In the genomic region with DNA sequence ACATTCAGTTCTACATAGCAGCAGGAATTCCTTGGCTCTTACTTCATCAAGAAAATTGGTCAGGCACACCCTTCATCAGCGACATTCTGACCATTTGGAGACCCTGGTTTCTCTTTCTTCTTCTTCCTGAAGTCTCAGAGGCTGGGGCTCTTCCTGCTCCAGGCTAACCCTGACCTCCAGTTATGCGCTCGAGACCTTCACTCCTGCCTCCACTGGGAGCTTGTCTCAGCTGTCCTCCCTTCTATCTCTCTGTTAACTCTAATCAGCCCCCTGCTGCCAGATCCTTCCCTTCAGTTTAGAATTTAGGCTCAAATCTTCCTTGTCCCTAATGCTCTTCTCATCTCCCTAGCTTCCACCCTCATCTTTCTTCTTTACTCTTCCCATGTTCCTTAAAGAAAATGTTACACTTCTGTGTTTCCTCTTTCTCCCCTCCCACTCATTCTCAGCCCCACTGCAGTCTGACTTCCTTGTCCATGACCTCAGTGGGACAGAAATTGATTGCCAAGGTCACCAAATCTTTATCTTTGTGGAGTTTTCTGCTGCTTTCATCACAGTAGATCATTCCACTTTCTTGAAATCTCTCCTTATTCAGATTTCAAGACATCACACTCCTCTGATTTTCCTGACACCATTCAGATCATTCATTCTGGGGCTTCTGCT, we compare ENCODE assay signal across 12 cellular contexts. TPM values are rescaled to one million over a fixed set of nuclear protein-coding genes. Genes with fewer than 3 reads are reported as not detected.
DNase-seq lines count a peak whose midpoint lies in the region; ATAC-seq, FAIRE-seq and TF ChIP-seq lines count a peak whose summit lies in the region.
"Had no signal": no experiment of that assay in that cellular context is flagged by ENCODE, and none has a peak within 500 bp of the region (broad histone marks: within the 10 kb centered on the region; RNA-seq: fewer than 3 reads in every experiment).

No MANE protein-coding gene starts in this region.

- peak overlapping the region; percentile 83 to 88 for H3K27ac ChIP-seq in left lung
- H3K27ac ChIP-seq in suprapubic skin, result peak overlapping the region; percentile 70

- H3K9me3 ChIP-seq in left lung (no peaks in the 10 kb centered on the region), suprapubic skin (no peaks in the 10 kb centered on the region)

- TF ChIP-seq CTCF in left lung (IDR thresholded peaks at IDR 0.05) (no peak), suprapubic skin (IDR thresholded peaks at IDR 0.05) (no peak)

- no peaks in the 10 kb centered on the region for H3K36me3 Mint-ChIP-seq in activated T-cell treated with anti-CD3 and anti-CD28 coated beads, Interleukin-2, amount 50 U/mL, for 4 hours (ENCODE audit: insufficient read depth)
- no peaks in the 10 kb centered on the region for H3K36me3 Mint-ChIP-seq in activated T-cell treated with anti-CD3 and anti-CD28 coated beads, Interleukin-2, amount 50 U/mL, for 24 hours (ENCODE audit: low read depth)

- intact Hi-C loops in left lung (cut with DNase I), result loop anchor here in 1 of 2 donors (5.0 kb wide), 2 partner anchors 59 to 74 kb away; partner anchors contain the start of gene HLA-DPB1

- H3K27ac Mint-ChIP-seq in activated T-cell treated with anti-CD3 and anti-CD28 coated beads, Interleukin-2, amount 50 U/mL, for 24 hours, result no peak overlapping the region

- H3K4me3 ChIP-seq in left lung (peak overlapping the region in 1 of 2 donors; percentile 11), suprapubic skin (no peak overlapping the region)

- peaks cover 8% of the 10 kb centered on the region for H3K27me3 Mint-ChIP-seq in activated T-cell treated with anti-CD3 and anti-CD28 coated beads, Interleukin-2, amount 50 U/mL, for 4 hours (ENCODE audit: low read depth)
- H3K27me3 Mint-ChIP-seq in activated T-cell treated with anti-CD3 and anti-CD28 coated beads, Interleukin-2, amount 50 U/mL, for 24 hours, result peaks cover 4% of the 10 kb centered on the region

- no peak for ATAC-seq in activated T-cell treated with anti-CD3 and anti-CD28 coated beads, Interleukin-2, amount 50 U/mL, for 4 hours
- peak; percentile 8 for ATAC-seq in left lung

- H3K4me1 ChIP-seq in left lung, result peaks cover 19 to 44% of the 10 kb centered on the region in 2 donors
- H3K4me1 ChIP-seq in suprapubic skin, result peaks cover 8% of the 10 kb centered on the region

- no peak for DNase-seq in activated T-cell treated with anti-CD3 and anti-CD28 coated beads, Interleukin-2, amount 50 U/mL, for 4 hours
- DNase-seq in activated T-cell treated with anti-CD3 and anti-CD28 coated beads, Interleukin-2, amount 50 U/mL, for 24 hours, result no peak
- DNase-seq in NOMO-1 treated with DMSO at 0.1 percent for 48 hours (lab: John Stamatoyannopoulos, UW; ENCODE audit: unreplicated experiment), result peak; percentile 20
- no peak for DNase-seq in left lung
- DNase-seq in suprapubic skin (ENCODE audit: low spot score in 2 of 2), result no peak
- no peak for DNase-seq in RCC 7860 (ENCODE audit: low spot score)
- DNase-seq in RPMI8226, result no peak
- no peak for DNase-seq in NCI-H1048 (lab: John Stamatoyannopoulos, UW)
- DNase-seq: activated T-cell treated with anti-CD3 and anti-CD28 coated beads, Interleukin-2, amount 50 U/mL, for 1 hour; cerebellar nuclear complex; NCI-H2029 treated with DMSO at 0.1 percent for 48 hours; T-helper 9 cell had no signal

- FAIRE-seq in RCC 7860 (lab: Jason Lieb, UNC), result no peak

- WGBS in suprapubic skin, result 82% methylated on average over 3 of the region's 3 CpGs

- H3K9me3 Mint-ChIP-seq in activated T-cell treated with anti-CD3 and anti-CD28 coated beads, Interleukin-2, amount 50 U/mL, for 4 hours, result no peaks in the 10 kb centered on the region
- no peaks in the 10 kb centered on the region for H3K9me3 Mint-ChIP-seq in activated T-cell treated with anti-CD3 and anti-CD28 coated beads, Interleukin-2, amount 50 U/mL, for 24 hours

- peaks cover 37% of the 10 kb centered on the region for H3K4me1 Mint-ChIP-seq in activated T-cell treated with anti-CD3 and anti-CD28 coated beads, Interleukin-2, amount 50 U/mL, for 4 hours (ENCODE audit: low read depth)
- peaks cover 6% of the 10 kb centered on the region for H3K4me1 Mint-ChIP-seq in activated T-cell treated with anti-CD3 and anti-CD28 coated beads, Interleukin-2, amount 50 U/mL, for 24 hours (ENCODE audit: low read depth)

- H3K36me3 ChIP-seq in left lung (no peaks in the 10 kb centered on the region), suprapubic skin (no peaks in the 10 kb centered on the region)

- H3K4me3 Mint-ChIP-seq in activated T-cell treated with anti-CD3 and anti-CD28 coated beads, Interleukin-2, amount 50 U/mL, for 4 hours, result peak overlapping the region; percentile 42
- H3K4me3 Mint-ChIP-seq in activated T-cell treated with anti-CD3 and anti-CD28 coated beads, Interleukin-2, amount 50 U/mL, for 24 hours, result no peak overlapping the region

- no peak for TF ChIP-seq EP300 in suprapubic skin (IDR thresholded peaks at IDR 0.05)

- no peak for TF ChIP-seq POLR2A in suprapubic skin (IDR thresholded peaks at IDR 0.05)

- no peaks in the 10 kb centered on the region for H3K27me3 ChIP-seq in left lung
- H3K27me3 ChIP-seq in suprapubic skin, result peaks cover 15% of the 10 kb centered on the region

RNA-seq across cellular contexts. Expression of gene HLA-DOA, which starts 8.4 kb away (rescaled TPM):
- total RNA-seq in activated T-cell treated with anti-CD3 and anti-CD28 coated beads, Interleukin-2, amount 50 U/mL, for 4 hours, result 1 to 10 TPM; 2.0 to 2.1 (median 2.1) TPM
- 10 to 100 TPM; 15.3 to 20.6 TPM for total RNA-seq in left lung
- 10 to 100 TPM in 1 of 4 donors, 1 to 10 TPM in 3; 6.8 to 14.3 (median 8.0) TPM for total RNA-seq in suprapubic skin

RNA-seq across cellular contexts. Expression of gene BRD2, which starts 49.4 kb away (rescaled TPM):
- total RNA-seq in activated T-cell treated with anti-CD3 and anti-CD28 coated beads, Interleukin-2, amount 50 U/mL, for 4 hours, result 100 to 1,000 TPM; 338 to 358 (median 348) TPM
- 100 to 1,000 TPM; 125 to 174 TPM for total RNA-seq in left lung
- total RNA-seq in suprapubic skin, result 100 to 1,000 TPM; 145 to 246 (median 197) TPM

RNA-seq across cellular contexts. Expression of gene HLA-DPA1, which starts 55.6 kb away (rescaled TPM):
- 10 to 100 TPM; 18.0 to 31.5 (median 19.8) TPM for total RNA-seq in activated T-cell treated with anti-CD3 and anti-CD28 coated beads, Interleukin-2, amount 50 U/mL, for 4 hours
- total RNA-seq in left lung (100 to 1,000 TPM; 354 to 476 TPM), suprapubic skin (100 to 1,000 TPM in 1 of 4 donors, 10 to 100 TPM in 3; 21.1 to 101 (median 91.3) TPM)

RNA-seq across cellular contexts. Expression of gene HLA-DPB1, which starts 58.0 kb away (rescaled TPM):
- 1 to 10 TPM; 6.0 to 9.8 (median 6.3) TPM for total RNA-seq in activated T-cell treated with anti-CD3 and anti-CD28 coated beads, Interleukin-2, amount 50 U/mL, for 4 hours
- 100 to 1,000 TPM; 206 to 326 TPM for total RNA-seq in left lung
- 10 to 100 TPM; 23.7 to 76.6 (median 51.7) TPM for total RNA-seq in suprapubic skin
